In the genomic region with DNA sequence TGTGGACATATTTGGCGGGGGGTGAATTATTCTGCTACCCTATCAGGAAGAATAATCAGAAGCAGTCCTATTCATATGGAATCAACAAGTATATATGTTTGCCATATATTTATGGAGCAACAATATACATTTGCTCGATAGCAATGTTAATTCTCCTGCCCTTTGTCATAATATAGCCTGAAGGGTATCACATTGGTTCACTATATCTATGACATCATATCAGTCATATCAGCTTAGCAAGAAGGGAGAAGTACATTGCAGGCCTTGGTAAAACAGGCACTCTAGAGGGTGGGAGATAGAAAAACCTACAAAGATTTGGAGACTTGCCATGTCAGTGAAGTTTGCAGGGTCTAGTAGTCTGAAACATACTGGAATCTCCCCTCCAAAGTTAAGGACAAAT, we compare ENCODE assay signal across 1 cellular context.
TF ChIP-seq lines count a peak whose summit lies in the region.

No MANE protein-coding gene starts in this region.

TF ChIP-seq in SK-N-SH treated with all-trans-retinoic acid at 6 μM for 48 hours, 23 proteins besides CTCF, POLR2A, EP300 and RAD21 (continued from another document):
- TF ChIP-seq RARB (CRISPR knock-in tag; IDR thresholded peaks at IDR 0.05) (no peak), CSDC2 (CRISPR knock-in tag; IDR thresholded peaks at IDR 0.05) (no peak), PPARA (CRISPR knock-in tag; IDR thresholded peaks at IDR 0.05; ENCODE audit: borderline replicate concordance) (no peak)
- TF ChIP-seq, protein P1, sequence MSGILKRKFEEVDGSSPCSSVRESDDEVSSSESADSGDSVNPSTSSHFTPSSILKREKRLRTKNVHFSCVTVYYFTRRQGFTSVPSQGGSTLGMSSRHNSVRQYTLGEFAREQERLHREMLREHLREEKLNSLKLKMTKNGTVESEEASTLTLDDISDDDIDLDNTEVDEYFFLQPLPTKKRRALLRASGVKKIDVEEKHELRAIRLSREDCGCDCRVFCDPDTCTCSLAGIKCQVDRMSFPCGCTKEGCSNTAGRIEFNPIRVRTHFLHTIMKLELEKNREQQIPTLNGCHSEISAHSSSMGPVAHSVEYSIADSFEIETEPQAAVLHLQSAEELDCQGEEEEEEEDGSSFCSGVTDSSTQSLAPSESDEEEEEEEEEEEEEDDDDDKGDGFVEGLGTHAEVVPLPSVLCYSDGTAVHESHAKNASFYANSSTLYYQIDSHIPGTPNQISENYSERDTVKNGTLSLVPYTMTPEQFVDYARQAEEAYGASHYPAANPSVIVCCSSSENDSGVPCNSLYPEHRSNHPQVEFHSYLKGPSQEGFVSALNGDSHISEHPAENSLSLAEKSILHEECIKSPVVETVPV (CRISPR knock-in tag; IDR thresholded peaks at IDR 0.05) = no peak
